8 cellular contexts compared by ENCODE assay signal in genomic region chr5:148457183-148457620, GRCh38.
DNase-seq lines count a peak whose midpoint lies in the region; ATAC-seq, FAIRE-seq and TF ChIP-seq lines count a peak whose summit lies in the region.

No MANE protein-coding gene starts in this region.

- BruUV-seq in GM12878 (replicated peaks; lab: Mats Ljungman, UMichigan) = no TSS peak

- CTCF ChIA-PET in GM10248 (lab: Yijun Ruan, JAX) = interaction anchor here (1.0 to 1.9 kb wide), 3 partner anchors 14 to 274 kb away, joined by 3 to 8 read pairs (median 4); no protein-coding TSS in a partner anchor
- CTCF ChIA-PET in GM12878 (lab: Yijun Ruan, JAX) = interaction anchor here (0.9 to 2.0 kb wide), 3 partner anchors 14 to 276 kb away, joined by 3 to 6 read pairs (median 4); no protein-coding TSS in a partner anchor

- 0 out of 2 replicates have a peak, but pooled peaks have one; percentile 10 for TF ChIP-seq RAD21 in GM12878 (IDR thresholded peaks at IDR 0.05; ENCODE audit: insufficient read depth, low read depth, low read length)

- TF ChIP-seq POLR2A in GM12878 (IDR thresholded peaks at IDR 0.05; ENCODE audit: low read depth, low read length) = no peak

- RAD21 ChIA-PET in GM12878 (lab: Charles Lee; ENCODE audit: unreplicated experiment) = no interaction called here

- ATAC-seq in GM21737 (IDR thresholded peaks at IDR 0.05; ENCODE audit: unreplicated experiment) (peak; percentile 67), GM12878 (peak; percentile 91), left colon (no peak)

- WGBS in GM12878 (ENCODE audit: insufficient coverage, insufficient replicate concordance, low lambda C conversion rate, missing lambda C conversion rate) = 9% methylated on average over 5 of the region's 5 CpGs

- intact Hi-C loops in GM12878 (cut with micrococcal nuclease; ENCODE audit: unreplicated experiment) (loop anchor here (10.0 kb wide), 1 partner anchor 282 kb away; no protein-coding TSS in a partner anchor), left colon (cut with DNase I, micrococcal nuclease) (no loop called here)

- DNase-seq in GM10248 (ENCODE audit: extremely low spot score) (no peak), NCI-H1436 treated with DMSO at 0.1 percent for 48 hours (lab: John Stamatoyannopoulos, UW) (peak; percentile 99), GM12878 (ENCODE audit: low read depth, low spot score) (no peak), renal cortical epithelial cell (ENCODE audit: low read depth) (peak; percentile 67), left colon (no peak), SHP77 (lab: John Stamatoyannopoulos, UW) (no peak)
- no peak for DNase-seq in activated CD8-positive, alpha-beta memory T cell treated with anti-CD3 and anti-CD28 coated beads, Interleukin-2, amount 50 U/mL, for 48 hours

- H3K79me2 ChIP-seq in GM12878 (ENCODE audit: control insufficient read depth, insufficient read depth, low read length) = no peaks in the 10 kb centered on the region

- POLR2A ChIA-PET in GM10248 (lab: Yijun Ruan, JAX) (no interaction called here), GM12878 (lab: Charles Lee) (no interaction called here)

- H3K9ac ChIP-seq in GM12878 (ENCODE audit: control insufficient read depth, insufficient read depth, low read length) = no peak overlapping the region

- H3K9me3 ChIP-seq in GM12878 (replicated peaks; ENCODE audit: control insufficient read depth, insufficient read depth, low read length) = no peaks in the 10 kb centered on the region

- H3K4me3 ChIP-seq in GM12878 = no peak overlapping the region

- H2AFZ ChIP-seq in GM12878 (ENCODE audit: control insufficient read depth, low read depth, low read length) = no peak overlapping the region

- in situ Hi-C loops in GM12878 (cut with MboI) = no loop called here

- no peaks in the 10 kb centered on the region for H3K27me3 ChIP-seq in GM12878 (replicated peaks in 1 of 2; ENCODE audit: control insufficient read depth in 2 of 2, insufficient read depth in 2 of 2, low read length in 1 of 2)

- no peaks in the 10 kb centered on the region for H3K36me3 ChIP-seq in GM12878 (ENCODE audit: control insufficient read depth in 2 of 2, insufficient read depth in 2 of 2, low read length in 1 of 2)

- no peak for FAIRE-seq in GM12878 (lab: Jason Lieb, UNC)

- TF ChIP-seq CTCF in GM10248 (IDR thresholded peaks at IDR 0.05; ENCODE audit: control extremely low read depth, extremely low read depth, low read depth, missing control alignments) = peak; percentile 36
- TF ChIP-seq CTCF in GM12878 (IDR thresholded peaks at IDR 0.05 in 2 of 3, conservative IDR thresholded peaks at IDR 0.05 in 1 of 3; ENCODE audit: control insufficient read depth in 2 of 3, extremely low read depth in 1 of 3, insufficient read depth in 1 of 3, low read depth in 3 of 3, low read length in 3 of 3) = peak; percentile 29 to 42 (median 33); a peak in 3 of 6 replicates

- H3K4me2 ChIP-seq in GM12878 (ENCODE audit: control insufficient read depth, insufficient read depth) = no peak overlapping the region

- SMC1A ChIA-PET in GM12878 (lab: Charles Lee; ENCODE audit: uncharacterized antibody, unreplicated experiment) = interaction anchor here (1.2 kb wide), 1 partner anchor 578 kb away, joined by 3 read pairs; no protein-coding TSS in a partner anchor

- H4K20me1 ChIP-seq in GM12878 (ENCODE audit: control insufficient read depth, insufficient read depth) = no peaks in the 10 kb centered on the region

- TF ChIP-seq EP300 in GM12878 (IDR thresholded peaks at IDR 0.05; ENCODE audit: borderline replicate concordance in 1 of 2, control insufficient read depth in 1 of 2, low read depth in 2 of 2, low read length in 2 of 2) = no peak

- H3K27ac ChIP-seq in GM12878 (ENCODE audit: control insufficient read depth, insufficient read depth) = no peak overlapping the region

- no peaks in the 10 kb centered on the region for H3K4me1 ChIP-seq in GM12878 (ENCODE audit: control insufficient read depth, insufficient read depth, low read length)

TF ChIP-seq in GM12878, 131 proteins besides CTCF, POLR2A, EP300 and RAD21:
- 0 out of 2 replicates have a peak, but pooled peaks have one; percentile 10 for TF ChIP-seq SMC3 (IDR thresholded peaks at IDR 0.05; ENCODE audit: borderline replicate concordance, low read length)
- TF ChIP-seq RCOR1 (conservative IDR thresholded peaks at IDR 0.05; ENCODE audit: low read depth, low read length) = no peak

Comparison
In these comparisons a context has a peak if more than half of its experiments do, and no peak if none do; other contexts are left out.
1. DNase-seq: peak in NCI-H1436 treated with DMSO at 0.1 percent for 48 hours (single experiment) and renal cortical epithelial cell (single experiment); none in GM10248 (single experiment), GM12878 (single experiment), left colon (0 of 2), activated CD8-positive, alpha-beta memory T cell treated with anti-CD3 and anti-CD28 coated beads, Interleukin-2, amount 50 U/mL, for 48 hours (single experiment) and SHP77 (0 of 2).